In genomic region chr11:84906995-84907394, GRCh38 we compare ENCODE assay signal across 28 cellular contexts.
DNase-seq lines count a peak whose midpoint lies in the region; ATAC-seq and TF ChIP-seq lines count a peak whose summit lies in the region.
"Had no signal": no experiment of that assay in that cellular context is flagged by ENCODE, and none has a peak within 500 bp of the region (broad histone marks: within the 10 kb centered on the region; RNA-seq: fewer than 3 reads in every experiment).

No MANE protein-coding gene starts in this region.

- no peaks in the 10 kb centered on the region for H3K9me3 ChIP-seq in ascending aorta
- H3K9me3 ChIP-seq: BLaER1, psoas muscle, tibial artery had no signal

- H3K27me3 ChIP-seq in ACC112 (ENCODE audit: insufficient read depth, low read length) (no peaks in the 10 kb centered on the region), ascending aorta (no peaks in the 10 kb centered on the region)
- H3K27me3 ChIP-seq: BLaER1, cardiac muscle cell, esophagus squamous epithelium, stomach, tibial artery had no signal

- no peak for TF ChIP-seq CTCF in ascending aorta (IDR thresholded peaks at IDR 0.05)

- ATAC-seq in GM19463 (IDR thresholded peaks at IDR 0.05; ENCODE audit: unreplicated experiment): no peak
- ATAC-seq: activated naive CD8-positive, alpha-beta T cell treated with anti-CD3 and anti-CD28 coated beads, Interleukin-2, amount 50 U/mL, for 24 hours; naive thymus-derived CD8-positive, alpha-beta T cell; psoas muscle; Right ventricle myocardium inferior had no signal

- H3K27ac ChIP-seq in ACC112 (ENCODE audit: low read depth, low read length): peak overlapping the region; percentile 55
- no peak overlapping the region for H3K27ac ChIP-seq in ascending aorta
- H3K27ac ChIP-seq: BLaER1, cardiac muscle cell, coronary artery, esophagus squamous epithelium, psoas muscle, stomach, tibial artery, VCaP had no signal

- peak overlapping the region; percentile 48 for H2AFZ ChIP-seq in ACC112 (ENCODE audit: low read length, unreplicated experiment)

- intact Hi-C loops in ascending aorta (cut with DNase I): no loop called here

- DNase-seq in HPDE6-E6E7 (ENCODE audit: extremely low spot score): peak; percentile 15
- peak; percentile 59 for DNase-seq in amniotic stem cell (lab: John Stamatoyannopoulos, UW)
- DNase-seq in fibroblast of peridontal ligament (ENCODE audit: extremely low read depth): peak; percentile 81
- DNase-seq in ascending aorta (ENCODE audit: low spot score in 2 of 2): no peak
- no peak for DNase-seq in SHP77 (lab: John Stamatoyannopoulos, UW)
- DNase-seq in stimulated activated CD4-positive, alpha-beta T cell treated with anti-CD3 and anti-CD28 coated beads, Interleukin-12 subunit alpha, Interleukin-12 subunit beta, amount 100 ng/mL, for 4 hours: no peak
- DNase-seq: 8988T; activated CD4-positive, alpha-beta T cell treated with anti-CD3 and anti-CD28 coated beads for 48 hours; activated CD8-positive, alpha-beta memory T cell treated with anti-CD3 and anti-CD28 coated beads for 24 hours; activated naive CD8-positive, alpha-beta T cell treated with anti-CD3 and anti-CD28 coated beads, Interleukin-2, amount 50 U/mL, for 24 hours; endodermal cell; esophagus squamous epithelium; H9; KBM-7; kidney; naive thymus-derived CD8-positive, alpha-beta T cell; NCI-H1417 treated with DMSO at 0.1 percent for 48 hours; NCI-H345; psoas muscle; stomach; tibial artery had no signal

- H3K4me1 ChIP-seq in ACC112 (ENCODE audit: control insufficient read depth, insufficient read depth, low read length, unreplicated experiment) (peaks cover 12% of the 10 kb centered on the region), ascending aorta (no peaks in the 10 kb centered on the region)
- H3K4me1 ChIP-seq: esophagus squamous epithelium, psoas muscle, stomach had no signal

- H3K4me3 ChIP-seq in ACC112 (ENCODE audit: low read depth, low read length) (no peak overlapping the region), ascending aorta (no peak overlapping the region)
- H3K4me3 ChIP-seq: BLaER1, cardiac muscle cell, coronary artery, esophagus squamous epithelium, psoas muscle, stomach, tibial artery had no signal

- H3K36me3 ChIP-seq in ACC112 (ENCODE audit: insufficient read depth, low read length) (no peaks in the 10 kb centered on the region), ascending aorta (no peaks in the 10 kb centered on the region)
- H3K36me3 ChIP-seq: BLaER1, cardiac muscle cell, esophagus squamous epithelium, stomach, tibial artery had no signal

- no peaks in the 10 kb centered on the region for H3K79me2 ChIP-seq in ACC112 (ENCODE audit: control insufficient read depth, insufficient read depth, low read length, unreplicated experiment)

Comparison
In these comparisons a context has a peak if more than half of its experiments do, and no peak if none do; other contexts are left out.
1. DNase-seq: peak in HPDE6-E6E7 (single experiment), amniotic stem cell (single experiment) and fibroblast of peridontal ligament (single experiment); none in ascending aorta (0 of 2), SHP77 (0 of 2) and stimulated activated CD4-positive, alpha-beta T cell treated with anti-CD3 and anti-CD28 coated beads, Interleukin-12 subunit alpha, Interleukin-12 subunit beta, amount 100 ng/mL, for 4 hours (single experiment).